Comparison of ENCODE assay signal across 9 cellular contexts in the genomic region with DNA sequence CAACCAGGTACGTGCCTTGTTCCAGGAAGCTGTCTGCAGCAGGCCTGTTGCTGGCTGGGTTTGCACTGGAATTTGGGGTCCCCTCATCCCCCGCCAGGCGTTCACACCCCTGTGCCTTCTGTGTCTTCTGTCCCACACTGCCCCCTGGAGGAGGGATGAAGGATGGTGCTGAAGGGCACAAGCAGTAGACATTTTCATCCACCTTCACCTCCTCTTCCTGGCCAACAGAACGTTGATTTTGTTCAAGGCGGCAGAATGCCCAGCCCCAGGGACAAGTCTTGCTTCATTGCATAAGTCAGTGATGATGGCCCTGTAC.
DNase-seq lines count a peak whose midpoint lies in the region; ATAC-seq and TF ChIP-seq lines count a peak whose summit lies in the region.
"Had no signal": no experiment of that assay in that cellular context is flagged by ENCODE, and none has a peak within 500 bp of the region (broad histone marks: within the 10 kb centered on the region; RNA-seq: fewer than 3 reads in every experiment).

No MANE protein-coding gene starts in this region.

- H3K9me3 Mint-ChIP-seq in stimulated activated effector memory CD8-positive, alpha-beta T cell treated with anti-CD3 and anti-CD28 coated beads, Interleukin-12 subunit alpha, Interleukin-12 subunit beta, amount 100 ng/mL, for 72 hours, result no peaks in the 10 kb centered on the region

- no peak overlapping the region for H3K4me3 Mint-ChIP-seq in stimulated activated effector memory CD8-positive, alpha-beta T cell treated with anti-CD3 and anti-CD28 coated beads, Interleukin-12 subunit alpha, Interleukin-12 subunit beta, amount 100 ng/mL, for 72 hours

- no peaks in the 10 kb centered on the region for H3K36me3 Mint-ChIP-seq in stimulated activated effector memory CD8-positive, alpha-beta T cell treated with anti-CD3 and anti-CD28 coated beads, Interleukin-12 subunit alpha, Interleukin-12 subunit beta, amount 100 ng/mL, for 72 hours

- no peak overlapping the region for H3K27ac Mint-ChIP-seq in stimulated activated effector memory CD8-positive, alpha-beta T cell treated with anti-CD3 and anti-CD28 coated beads, Interleukin-12 subunit alpha, Interleukin-12 subunit beta, amount 100 ng/mL, for 72 hours

- no peak overlapping the region for H3K4me3 ChIP-seq in GM12875 (ENCODE audit: low read depth, low read length)
- H3K4me3 ChIP-seq: SK-N-MC had no signal

- DNase-seq in NCI-H774 (lab: John Stamatoyannopoulos, UW), result peak; percentile 7
- DNase-seq in activated naive CD4-positive, alpha-beta T cell treated with Interleukin-2 at 50 U/mL for 16 hours, result peak; percentile 33
- DNase-seq in left kidney (ENCODE audit: low read depth, low spot score), result peak; percentile 54
- peak; percentile 35 to 66 for DNase-seq in stimulated activated effector memory CD8-positive, alpha-beta T cell treated with anti-CD3 and anti-CD28 coated beads, Interleukin-12 subunit alpha, Interleukin-12 subunit beta, amount 100 ng/mL, for 72 hours (ENCODE audit: low spot score in 2 of 2)
- no peak for DNase-seq in GOT3 (lab: John Stamatoyannopoulos, UW)

- peak; percentile 73 for TF ChIP-seq CTCF in GM12875 (IDR thresholded peaks at IDR 0.05; ENCODE audit: borderline replicate concordance, insufficient read depth, low read depth, low read length)

- peak; percentile 48 for ATAC-seq in stimulated activated effector memory CD8-positive, alpha-beta T cell treated with anti-CD3 and anti-CD28 coated beads, Interleukin-12 subunit alpha, Interleukin-12 subunit beta, amount 100 ng/mL, for 72 hours
- no peak for ATAC-seq in GM18868 (IDR thresholded peaks at IDR 0.05; ENCODE audit: unreplicated experiment)
- no peak for ATAC-seq in GM21526 (IDR thresholded peaks at IDR 0.05; ENCODE audit: low FRiP score, unreplicated experiment)

- no peaks in the 10 kb centered on the region for H3K4me1 Mint-ChIP-seq in stimulated activated effector memory CD8-positive, alpha-beta T cell treated with anti-CD3 and anti-CD28 coated beads, Interleukin-12 subunit alpha, Interleukin-12 subunit beta, amount 100 ng/mL, for 72 hours
